23 cellular contexts compared by ENCODE assay signal in genomic region chr16:81335669-81336068, GRCh38. TPM values are rescaled to one million over a fixed set of nuclear protein-coding genes. Genes with fewer than 3 reads are reported as not detected.
DNase-seq lines count a peak whose midpoint lies in the region; ATAC-seq, FAIRE-seq and TF ChIP-seq lines count a peak whose summit lies in the region.
"Had no signal": no experiment of that assay in that cellular context is flagged by ENCODE, and none has a peak within 500 bp of the region (broad histone marks: within the 10 kb centered on the region; RNA-seq: fewer than 3 reads in every experiment).

No MANE protein-coding gene starts in this region.

- CTCF ChIA-PET in activated CD4-positive, alpha-beta memory T cell treated with anti-CD3 and anti-CD28 coated beads for 36 hours (lab: Charles Lee): interaction anchor here (1.0 to 1.4 kb wide), 2 partner anchors 22 to 74 kb away, joined by 3 to 5 read pairs; no protein-coding TSS in a partner anchor
- CTCF ChIA-PET in activated CD4-positive, alpha-beta memory T cell treated with anti-CD3 and anti-CD28 coated beads, Interleukin-2, amount 10 ng/mL, durations not matched to agents 7 days and 5 days (lab: Charles Lee): no interaction called here
- CTCF ChIA-PET in GM10248 (lab: Yijun Ruan, JAX): no interaction called here

- H3K4me1 Mint-ChIP-seq in activated CD4-positive, alpha-beta memory T cell treated with anti-CD3 and anti-CD28 coated beads for 36 hours (ENCODE audit: low read depth): peaks cover 20% of the 10 kb centered on the region
- peaks cover 8% of the 10 kb centered on the region for H3K4me1 Mint-ChIP-seq in activated CD4-positive, alpha-beta memory T cell treated with anti-CD3 and anti-CD28 coated beads, Interleukin-2, amount 10 ng/mL, durations not matched to agents 7 days and 5 days
- H3K4me1 Mint-ChIP-seq in activated T-cell treated with anti-CD3 and anti-CD28 coated beads, Interleukin-2, amount 50 U/mL, for 4 hours (ENCODE audit: low read depth): peaks cover 15% of the 10 kb centered on the region
- peaks cover 0 to 10% (median under 1%) of the 10 kb centered on the region in 4 donors for H3K4me1 Mint-ChIP-seq in naive thymus-derived CD8-positive, alpha-beta T cell
- H3K4me1 Mint-ChIP-seq: neural progenitor cell had no signal

- peak overlapping the region; percentile 52 for H3K27ac Mint-ChIP-seq in activated CD4-positive, alpha-beta memory T cell treated with anti-CD3 and anti-CD28 coated beads for 36 hours
- H3K27ac Mint-ChIP-seq in activated CD4-positive, alpha-beta memory T cell treated with anti-CD3 and anti-CD28 coated beads, Interleukin-2, amount 10 ng/mL, durations not matched to agents 7 days and 5 days: no peak overlapping the region
- no peak overlapping the region for H3K27ac Mint-ChIP-seq in naive thymus-derived CD8-positive, alpha-beta T cell
- H3K27ac Mint-ChIP-seq: neural progenitor cell, WTC11 had no signal

- peaks cover 7% of the 10 kb centered on the region for H3K36me3 Mint-ChIP-seq in activated CD4-positive, alpha-beta memory T cell treated with anti-CD3 and anti-CD28 coated beads for 36 hours
- H3K36me3 Mint-ChIP-seq in activated CD4-positive, alpha-beta memory T cell treated with anti-CD3 and anti-CD28 coated beads, Interleukin-2, amount 10 ng/mL, durations not matched to agents 7 days and 5 days (ENCODE audit: low read depth): peaks cover 17% of the 10 kb centered on the region
- H3K36me3 Mint-ChIP-seq in activated T-cell treated with anti-CD3 and anti-CD28 coated beads, Interleukin-2, amount 50 U/mL, for 4 hours (ENCODE audit: insufficient read depth): peaks cover 15% of the 10 kb centered on the region
- peaks cover 10 to 23% (median 12%) of the 10 kb centered on the region in 3 donors for H3K36me3 Mint-ChIP-seq in naive thymus-derived CD8-positive, alpha-beta T cell

- peak; percentile 86 for ATAC-seq in activated T-cell treated with anti-CD3 and anti-CD28 coated beads, Interleukin-2, amount 50 U/mL, for 4 hours
- ATAC-seq in naive thymus-derived CD8-positive, alpha-beta T cell: no peak
- ATAC-seq: mucosa of descending colon, WTC11 had no signal

- TF ChIP-seq CTCF in GM10248 (IDR thresholded peaks at IDR 0.05; ENCODE audit: control extremely low read depth, extremely low read depth, low read depth, missing control alignments): no peak

- POLR2A ChIA-PET in activated CD4-positive, alpha-beta memory T cell treated with anti-CD3 and anti-CD28 coated beads for 36 hours (lab: Charles Lee): interaction anchor here (0.6 to 2.6 kb wide), 4 partner anchors 21 to 272 kb away, joined by 3 to 17 read pairs (median 5); partner anchors contain the start of gene GAN
- POLR2A ChIA-PET in activated CD4-positive, alpha-beta memory T cell treated with anti-CD3 and anti-CD28 coated beads, Interleukin-2, amount 10 ng/mL, durations not matched to agents 7 days and 5 days (lab: Charles Lee): interaction anchor here (0.7 kb wide), 2 partner anchors 12 to 186 kb away, joined by 3 to 4 read pairs; no protein-coding TSS in a partner anchor
- POLR2A ChIA-PET in GM10248 (lab: Yijun Ruan, JAX): no interaction called here
- POLR2A ChIA-PET in naive thymus-derived CD8-positive, alpha-beta T cell (lab: Charles Lee): interaction anchor here (0.7 kb wide), 1 partner anchor 449 kb away, joined by 4 read pairs; no protein-coding TSS in a partner anchor

- no peak for FAIRE-seq in RCC 7860 (lab: Jason Lieb, UNC)
- FAIRE-seq: bronchial epithelial cell had no signal

- peak; percentile 75 for DNase-seq in activated CD4-positive, alpha-beta memory T cell treated with anti-CD3 and anti-CD28 coated beads for 36 hours
- no peak for DNase-seq in activated CD4-positive, alpha-beta memory T cell treated with anti-CD3 and anti-CD28 coated beads, Interleukin-2, amount 10 ng/mL, durations not matched to agents 7 days and 5 days
- DNase-seq in GM10248 (ENCODE audit: extremely low spot score) (peak; percentile 22), head of caudate nucleus (no peak), RCC 7860 (ENCODE audit: low spot score) (no peak)
- no peak for DNase-seq in activated T-cell treated with anti-CD3 and anti-CD28 coated beads, Interleukin-2, amount 50 U/mL, for 4 hours
- peak; percentile 33 to 45 for DNase-seq in stimulated activated CD4-positive, alpha-beta T cell treated with anti-CD3 and anti-CD28 coated beads, Interleukin-2, amount 100 ng/mL, for 24 hours
- no peak for DNase-seq in naive thymus-derived CD8-positive, alpha-beta T cell
- DNase-seq: ACHN; amniotic stem cell; C1 segment of cervical spinal cord; foreskin fibroblast; mucosa of descending colon; NCI-H1105; NCI-H2081 treated with DMSO at 0.1 percent for 48 hours; NCI-H510A treated with DMSO at 0.1 percent for 48 hours; NK-92 treated with Interleukin-12 subunit alpha and Interleukin-12 subunit beta, amount 100 ng/mL, for 24 hours; RPMI8226; sigmoid colon; testis had no signal

- H3K9me3 Mint-ChIP-seq in activated CD4-positive, alpha-beta memory T cell treated with anti-CD3 and anti-CD28 coated beads for 36 hours: no peaks in the 10 kb centered on the region
- no peaks in the 10 kb centered on the region for H3K9me3 Mint-ChIP-seq in activated CD4-positive, alpha-beta memory T cell treated with anti-CD3 and anti-CD28 coated beads, Interleukin-2, amount 10 ng/mL, durations not matched to agents 7 days and 5 days
- H3K9me3 Mint-ChIP-seq in activated T-cell treated with anti-CD3 and anti-CD28 coated beads, Interleukin-2, amount 50 U/mL, for 4 hours: no peaks in the 10 kb centered on the region
- peaks cover 0 to under 1% (median 0%) of the 10 kb centered on the region in 9 donors for H3K9me3 Mint-ChIP-seq in naive thymus-derived CD8-positive, alpha-beta T cell

- no peak overlapping the region for H3K4me3 Mint-ChIP-seq in activated CD4-positive, alpha-beta memory T cell treated with anti-CD3 and anti-CD28 coated beads for 36 hours
- H3K4me3 Mint-ChIP-seq in activated CD4-positive, alpha-beta memory T cell treated with anti-CD3 and anti-CD28 coated beads, Interleukin-2, amount 10 ng/mL, durations not matched to agents 7 days and 5 days: no peak overlapping the region
- no peak overlapping the region for H3K4me3 Mint-ChIP-seq in activated T-cell treated with anti-CD3 and anti-CD28 coated beads, Interleukin-2, amount 50 U/mL, for 4 hours
- no peak overlapping the region for H3K4me3 Mint-ChIP-seq in naive thymus-derived CD8-positive, alpha-beta T cell
- H3K4me3 Mint-ChIP-seq: neural progenitor cell, WTC11 had no signal

- intact Hi-C loops in activated CD4-positive, alpha-beta memory T cell treated with anti-CD3 and anti-CD28 coated beads for 36 hours (cut with micrococcal nuclease): loop anchor here (2.0 kb wide), 1 partner anchor 21 kb away; the partner anchor contains the start of gene GAN
- intact Hi-C loops in head of caudate nucleus (cut with DNase I): no loop called here

- H3K27me3 Mint-ChIP-seq in activated CD4-positive, alpha-beta memory T cell treated with anti-CD3 and anti-CD28 coated beads for 36 hours: no peaks in the 10 kb centered on the region
- no peaks in the 10 kb centered on the region for H3K27me3 Mint-ChIP-seq in activated CD4-positive, alpha-beta memory T cell treated with anti-CD3 and anti-CD28 coated beads, Interleukin-2, amount 10 ng/mL, durations not matched to agents 7 days and 5 days
- H3K27me3 Mint-ChIP-seq in activated T-cell treated with anti-CD3 and anti-CD28 coated beads, Interleukin-2, amount 50 U/mL, for 4 hours (ENCODE audit: low read depth): no peaks in the 10 kb centered on the region
- no peaks in the 10 kb centered on the region for H3K27me3 Mint-ChIP-seq in naive thymus-derived CD8-positive, alpha-beta T cell

RNA-seq across cellular contexts. Expression of gene GAN, which starts 20.9 kb away (rescaled TPM):
- total RNA-seq in activated CD4-positive, alpha-beta memory T cell treated with anti-CD3 and anti-CD28 coated beads for 36 hours: 10 to 100 TPM; 13.6 to 14.5 TPM
- 1 to 10 TPM; 8.4 to 8.9 TPM for total RNA-seq in activated CD4-positive, alpha-beta memory T cell treated with anti-CD3 and anti-CD28 coated beads, Interleukin-2, amount 10 ng/mL, durations not matched to agents 7 days and 5 days
- total RNA-seq in activated T-cell treated with anti-CD3 and anti-CD28 coated beads, Interleukin-2, amount 50 U/mL, for 4 hours: 10 to 100 TPM; 12.8 to 15.6 (median 14.4) TPM
- total RNA-seq in naive thymus-derived CD8-positive, alpha-beta T cell: 10 to 100 TPM; 11.3 to 12.0 TPM
- polyA plus RNA-seq in naive thymus-derived CD8-positive, alpha-beta T cell: 1 to 10 TPM; 2.1 to 2.5 (median 2.2) TPM

Comparison
In these comparisons a context has a peak if more than half of its experiments do, and no peak if none do; other contexts are left out.
1. DNase-seq: peak in activated CD4-positive, alpha-beta memory T cell treated with anti-CD3 and anti-CD28 coated beads for 36 hours (single experiment), GM10248 (single experiment) and stimulated activated CD4-positive, alpha-beta T cell treated with anti-CD3 and anti-CD28 coated beads, Interleukin-2, amount 100 ng/mL, for 24 hours (2 of 2); none in activated CD4-positive, alpha-beta memory T cell treated with anti-CD3 and anti-CD28 coated beads, Interleukin-2, amount 10 ng/mL, durations not matched to agents 7 days and 5 days (single experiment), activated T-cell treated with anti-CD3 and anti-CD28 coated beads, Interleukin-2, amount 50 U/mL, for 4 hours (single experiment), head of caudate nucleus (0 of 42), naive thymus-derived CD8-positive, alpha-beta T cell (0 of 10) and RCC 7860 (single experiment).
2. ATAC-seq: peak in activated T-cell treated with anti-CD3 and anti-CD28 coated beads, Interleukin-2, amount 50 U/mL, for 4 hours (2 of 2); none in naive thymus-derived CD8-positive, alpha-beta T cell (0 of 2).